In the genomic region with DNA sequence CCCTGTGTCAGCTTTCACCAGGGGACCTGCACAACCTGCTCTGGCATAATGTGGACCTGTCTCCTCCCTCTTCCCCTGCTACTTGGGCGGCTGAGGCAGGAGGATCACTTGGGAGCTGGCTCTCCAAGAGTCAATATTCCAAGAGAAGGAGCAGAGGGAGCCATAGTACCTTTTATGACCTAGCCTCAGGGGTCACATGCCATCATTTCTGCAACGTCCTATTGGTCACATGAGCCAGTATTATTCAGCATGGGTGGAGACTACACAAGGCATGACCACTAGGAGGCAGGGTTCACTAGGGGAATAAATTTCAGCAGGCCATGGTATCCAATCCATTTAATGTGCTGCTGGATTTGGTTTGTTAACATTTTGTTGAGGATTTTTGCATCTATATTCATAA, we compare ENCODE assay signal across 8 cellular contexts. TPM values are rescaled to one million over a fixed set of nuclear protein-coding genes. Genes with fewer than 3 reads are reported as not detected.
DNase-seq lines count a peak whose midpoint lies in the region; ATAC-seq, FAIRE-seq and TF ChIP-seq lines count a peak whose summit lies in the region.

No MANE protein-coding gene starts in this region.

- H3K36me3 Mint-ChIP-seq in activated CD8-positive, alpha-beta memory T cell treated with anti-CD3 and anti-CD28 coated beads, Interleukin-2, amount 10 ng/mL, durations not matched to agents 7 days and 5 days: no peaks in the 10 kb centered on the region
- H3K36me3 Mint-ChIP-seq in nephron progenitor cell (ENCODE audit: low read depth): no peaks in the 10 kb centered on the region

- no peak overlapping the region for H3K4me3 Mint-ChIP-seq in activated CD8-positive, alpha-beta memory T cell treated with anti-CD3 and anti-CD28 coated beads, Interleukin-2, amount 10 ng/mL, durations not matched to agents 7 days and 5 days
- no peak overlapping the region for H3K4me3 Mint-ChIP-seq in nephron progenitor cell

- H3K9ac ChIP-seq in K562 (ENCODE audit: insufficient read depth in 1 of 2, low read depth in 2 of 2, low read length in 2 of 2): no peak overlapping the region

- no peak for TF ChIP-seq EP300 in K562 (IDR thresholded peaks at IDR 0.05; ENCODE audit: low read length)

- peaks cover 8% of the 10 kb centered on the region for H3K27me3 Mint-ChIP-seq in activated CD8-positive, alpha-beta memory T cell treated with anti-CD3 and anti-CD28 coated beads, Interleukin-2, amount 10 ng/mL, durations not matched to agents 7 days and 5 days
- peaks cover 60% of the 10 kb centered on the region for H3K27me3 Mint-ChIP-seq in nephron progenitor cell (ENCODE audit: low read depth, poor library complexity)

- H3K27ac ChIP-seq in K562 (ENCODE audit: extremely low read depth, low read depth, low read length): no peak overlapping the region

- peak; percentile 30 to 81 for TF ChIP-seq RAD21 in K562 (CRISPR knock-in tag; conservative IDR thresholded peaks at IDR 0.05 in 1 of 2, IDR thresholded peaks at IDR 0.05 in 1 of 2)

- POLR2A ChIA-PET in K562 (lab: Yijun Ruan, JAX): interaction anchor here (1.2 kb wide), 1 partner anchor 42 kb away, joined by 5 read pairs; no protein-coding TSS in a partner anchor

- H3K4me1 Mint-ChIP-seq in activated CD8-positive, alpha-beta memory T cell treated with anti-CD3 and anti-CD28 coated beads, Interleukin-2, amount 10 ng/mL, durations not matched to agents 7 days and 5 days: no peaks in the 10 kb centered on the region
- no peaks in the 10 kb centered on the region for H3K4me1 Mint-ChIP-seq in nephron progenitor cell

- no TSS peak for BruUV-seq in K562 (replicated peaks; lab: Mats Ljungman, UMichigan)

- H3K9me1 ChIP-seq in K562 (ENCODE audit: control insufficient read depth, insufficient read depth, low read length): no peaks in the 10 kb centered on the region

- CTCF ChIA-PET in activated CD8-positive, alpha-beta memory T cell treated with anti-CD3 and anti-CD28 coated beads, Interleukin-2, amount 10 ng/mL, durations not matched to agents 7 days and 5 days (lab: Charles Lee): interaction anchor here (0.6 to 1.6 kb wide), 4 partner anchors 22 to 238 kb away, joined by 3 to 7 read pairs (median 3); no protein-coding TSS in a partner anchor
- CTCF ChIA-PET in K562 (lab: Yijun Ruan, JAX; ENCODE audit: low intra/inter-chr PET ratio): interaction anchor here (2.8 kb wide), 1 partner anchor 176 kb away, joined by 6 read pairs; no protein-coding TSS in a partner anchor

- no peak overlapping the region for H3K4me2 ChIP-seq in K562 (ENCODE audit: insufficient read depth, low read length)

- H3K4me1 ChIP-seq in K562 (replicated peaks in 1 of 2; ENCODE audit: control insufficient read depth in 2 of 2, insufficient read depth in 2 of 2, low read length in 2 of 2): peaks cover 0 to 9% of the 10 kb centered on the region in 2 experiments; a peak in 2 of 5 replicates

- no peak overlapping the region for H3K27ac Mint-ChIP-seq in activated CD8-positive, alpha-beta memory T cell treated with anti-CD3 and anti-CD28 coated beads, Interleukin-2, amount 10 ng/mL, durations not matched to agents 7 days and 5 days
- H3K27ac Mint-ChIP-seq in nephron progenitor cell: no peak overlapping the region

- peak; percentile 81 for ATAC-seq in activated CD8-positive, alpha-beta memory T cell treated with anti-CD3 and anti-CD28 coated beads, Interleukin-2, amount 10 ng/mL, durations not matched to agents 7 days and 5 days
- ATAC-seq in K562 (peak; percentile 95), HG03460 (IDR thresholded peaks at IDR 0.05; ENCODE audit: unreplicated experiment) (no peak), HG03442 (IDR thresholded peaks at IDR 0.05; ENCODE audit: unreplicated experiment) (no peak), GM18502 (IDR thresholded peaks at IDR 0.05; ENCODE audit: poor library complexity, unreplicated experiment) (no peak)

- TF ChIP-seq CTCF in K562 (IDR thresholded peaks at IDR 0.05 in 2 of 3, conservative IDR thresholded peaks at IDR 0.05 in 1 of 3; ENCODE audit: insufficient read depth in 2 of 3, low read depth in 1 of 3, low read length in 3 of 3) (peak; percentile 68 to 86 (median 79)), nephron progenitor cell (IDR thresholded peaks at IDR 0.05) (peak; percentile 33)

- FAIRE-seq in RCC 7860 (lab: Jason Lieb, UNC): no peak
- peak; percentile 96 for FAIRE-seq in K562 (lab: Jason Lieb, UNC)

- peaks cover 2% of the 10 kb centered on the region for H3K9me3 Mint-ChIP-seq in activated CD8-positive, alpha-beta memory T cell treated with anti-CD3 and anti-CD28 coated beads, Interleukin-2, amount 10 ng/mL, durations not matched to agents 7 days and 5 days (ENCODE audit: low read depth)
- peaks cover 17% of the 10 kb centered on the region for H3K9me3 Mint-ChIP-seq in nephron progenitor cell

- no peak overlapping the region for H2AFZ ChIP-seq in K562 (ENCODE audit: low read depth, low read length)

- H4K20me1 ChIP-seq in K562 (replicated peaks; ENCODE audit: control insufficient read depth, insufficient read depth, low read length): no peaks in the 10 kb centered on the region

- H3K4me3 ChIP-seq in K562: no peak overlapping the region

- H3K36me3 ChIP-seq in K562 (ENCODE audit: control insufficient read depth, insufficient read depth, low read length): no peaks in the 10 kb centered on the region

- H3K9me3 ChIP-seq in K562 (replicated peaks; ENCODE audit: control insufficient read depth, insufficient read depth, low read depth, low read length): peaks cover 3% of the 10 kb centered on the region; the same call in 1 of the 2 replicates

- WGBS in K562 (ENCODE audit: insufficient coverage, low coverage, missing lambda C conversion rate): 7% methylated on average over 2 of the region's 2 CpGs

- in situ Hi-C loops in K562 (cut with MboI): loop anchor here (5.0 kb wide), 1 partner anchor 168 kb away; no protein-coding TSS in a partner anchor

- H3K27me3 ChIP-seq in K562 (ENCODE audit: control insufficient read depth in 2 of 2, insufficient read depth in 2 of 2, low read length in 2 of 2): peaks cover 12 to 33% of the 10 kb centered on the region in 2 experiments

- peak; percentile 73 for DNase-seq in activated CD8-positive, alpha-beta memory T cell treated with anti-CD3 and anti-CD28 coated beads, Interleukin-2, amount 10 ng/mL, durations not matched to agents 7 days and 5 days
- DNase-seq in activated CD8-positive, alpha-beta memory T cell treated with anti-CD3 and anti-CD28 coated beads, Interleukin-2, amount 50 U/mL, for 48 hours: no peak
- peak; percentile 16 for DNase-seq in RCC 7860 (ENCODE audit: low spot score)
- DNase-seq in K562 (ENCODE audit: extremely low read depth in 1 of 4, low spot score in 3 of 4): peak; percentile 75 to 80 (median 79)
- DNase-seq in nephron progenitor cell: no peak

- H3K79me2 ChIP-seq in K562 (ENCODE audit: control insufficient read depth, insufficient read depth, low read length): no peaks in the 10 kb centered on the region

- TF ChIP-seq POLR2A in K562 (conservative IDR thresholded peaks at IDR 0.05): no peak

- intact Hi-C loops in K562 (cut with micrococcal nuclease): loop anchor here (1.0 kb wide), 2 partner anchors 39 to 176 kb away; no protein-coding TSS in a partner anchor

RNA-seq across cellular contexts. Expression of gene SHFL, which starts 12.0 kb away (rescaled TPM):
- 100 to 1,000 TPM in 1 of 2 experiments, 10 to 100 TPM in 1; 95.3 to 146 TPM for total RNA-seq in activated CD8-positive, alpha-beta memory T cell treated with anti-CD3 and anti-CD28 coated beads, Interleukin-2, amount 10 ng/mL, durations not matched to agents 7 days and 5 days
- 31.5 and 78.2 TPM in 2 replicates for total RNA-seq in K562 (2011; cell fraction: chromatin; rRNA removed; ENCODE audit: low replicate concordance)
- total RNA-seq in K562 (2011; cell fraction: nucleolus; rRNA removed): 47.9 and 51.2 TPM in 2 replicates
- total RNA-seq in K562 (2011; cell fraction: nucleoplasm; rRNA removed): 41.4 and 44.2 TPM in 2 replicates
- total RNA-seq in K562 (2014; rRNA removed): 13.0 and 16.6 TPM in 2 replicates
- total RNA-seq in K562 (2014; rRNA removed; fragmentation: Illumina TruSeq; extraction: Trizol): 5.8 and 6.4 TPM in 2 replicates
- total RNA-seq in K562 (2015; rRNA removed; fragmentation: Illumina TruSeq; extraction: Trizol): 6.8 and 7.5 TPM in 2 replicates
- 15.1 and 16.4 TPM in 2 replicates for total RNA-seq in K562 (2021)
- 10.5 and 13.7 TPM in 2 replicates for polyA plus RNA-seq in K562 (2011; rRNA removed)
- polyA plus RNA-seq in K562 (2011; cell fraction: cytosol; rRNA removed): 9.5 and 19.0 TPM in 2 replicates
- 60.4 and 126 TPM in 2 replicates for polyA plus RNA-seq in K562 (2011; cell fraction: nucleus; rRNA removed)
- polyA plus RNA-seq in K562 (2012): 13.8 and 24.0 TPM in 2 replicates
- 14.1 and 16.8 TPM in 2 replicates for polyA plus RNA-seq in K562 (2014; fragmentation: Illumina TruSeq; extraction: Trizol)
- 1 to 10 TPM; 1.5 to 2.6 TPM for polyA plus RNA-seq in K562 (2014; fragmentation: Nextera tagmentation; extraction: Ambion mirVana)
- polyA plus RNA-seq in K562 (2014; rRNA removed): 22.6 and 25.7 TPM in 2 replicates
- 3.4 and 7.6 TPM in 2 replicates for polyA minus RNA-seq in K562 (2011; rRNA and poly(A)+ RNA removed)
- polyA minus RNA-seq in K562 (2011; cell fraction: cytosol; rRNA and poly(A)+ RNA removed): 3.1 and 3.3 TPM in 2 replicates
- polyA minus RNA-seq in K562 (2011; cell fraction: nucleus; rRNA and poly(A)+ RNA removed): 10.0 and 21.1 TPM in 2 replicates

RNA-seq across cellular contexts. Expression of gene ANGPTL6, which starts 28.3 kb away (rescaled TPM):
- 1 to 10 TPM; 2.7 to 3.3 TPM for total RNA-seq in activated CD8-positive, alpha-beta memory T cell treated with anti-CD3 and anti-CD28 coated beads, Interleukin-2, amount 10 ng/mL, durations not matched to agents 7 days and 5 days
- total RNA-seq in K562 (2011; cell fraction: chromatin; rRNA removed; ENCODE audit: low replicate concordance): 0.81 and 2.5 TPM in 2 replicates
- total RNA-seq in K562 (2011; cell fraction: nucleolus; rRNA removed): 1.8 and 3.0 TPM in 2 replicates
- total RNA-seq in K562 (2011; cell fraction: nucleoplasm; rRNA removed): 1.6 and 2.9 TPM in 2 replicates
- 0.86 and 2.1 TPM in 2 replicates for total RNA-seq in K562 (2014; rRNA removed)
- total RNA-seq in K562 (2014; rRNA removed; fragmentation: Illumina TruSeq; extraction: Trizol): 0.38 and 0.58 TPM in 2 replicates
- total RNA-seq in K562 (2015; rRNA removed; fragmentation: Illumina TruSeq; extraction: Trizol): 0.23 and 0.36 TPM in 2 replicates
- total RNA-seq in K562 (2021): 0.42 and 0.58 TPM in 2 replicates
- polyA plus RNA-seq in K562 (2011; rRNA removed): 0.54 and 0.83 TPM in 2 replicates
- polyA plus RNA-seq in K562 (2011; cell fraction: cytosol; rRNA removed): 0.66 and 1.6 TPM in 2 replicates
- 1.4 and 4.2 TPM in 2 replicates for polyA plus RNA-seq in K562 (2011; cell fraction: nucleus; rRNA removed)
- polyA plus RNA-seq in K562 (2012): 0.51 and 0.70 TPM in 2 replicates
- polyA plus RNA-seq in K562 (2014; fragmentation: Illumina TruSeq; extraction: Trizol): 0.22 and 0.43 TPM in 2 replicates
- polyA plus RNA-seq in K562 (2014; fragmentation: Nextera tagmentation; extraction: Ambion mirVana): not detected
- 0.31 and 0.97 TPM in 2 replicates for polyA plus RNA-seq in K562 (2014; rRNA removed)
- polyA minus RNA-seq in K562 (2011; rRNA and poly(A)+ RNA removed): 0.09 and 0.21 TPM in 2 replicates
- polyA minus RNA-seq in K562 (2011; cell fraction: cytosol; rRNA and poly(A)+ RNA removed): 1.4 TPM in 1 of 2 replicates, not detected in the other
- polyA minus RNA-seq in K562 (2011; cell fraction: nucleus; rRNA and poly(A)+ RNA removed): 0.33 and 1.8 TPM in 2 replicates

RNA-seq across cellular contexts. Expression of gene PPAN, which starts 32.0 kb away (rescaled TPM):
- 100 to 1,000 TPM in 1 of 2 experiments, 10 to 100 TPM in 1; 98.5 to 115 TPM for total RNA-seq in activated CD8-positive, alpha-beta memory T cell treated with anti-CD3 and anti-CD28 coated beads, Interleukin-2, amount 10 ng/mL, durations not matched to agents 7 days and 5 days
- total RNA-seq in K562 (2011; cell fraction: chromatin; rRNA removed; ENCODE audit: low replicate concordance): 43.7 and 158 TPM in 2 replicates
- total RNA-seq in K562 (2011; cell fraction: nucleolus; rRNA removed): 136 and 158 TPM in 2 replicates
- total RNA-seq in K562 (2011; cell fraction: nucleoplasm; rRNA removed): 72.6 and 76.3 TPM in 2 replicates
- total RNA-seq in K562 (2014; rRNA removed) (111 and 141 TPM in 2 replicates), K562 (2014; rRNA removed; fragmentation: Illumina TruSeq; extraction: Trizol) (21.1 and 29.3 TPM in 2 replicates), K562 (2015; rRNA removed; fragmentation: Illumina TruSeq; extraction: Trizol) (76.2 and 78.6 TPM in 2 replicates), K562 (2021) (113 and 122 TPM in 2 replicates)
- polyA plus RNA-seq in K562 (2011; rRNA removed) (43.2 and 54.4 TPM in 2 replicates), K562 (2014; fragmentation: Illumina TruSeq; extraction: Trizol) (59.1 and 66.9 TPM in 2 replicates), K562 (2014; fragmentation: Nextera tagmentation; extraction: Ambion mirVana) (1 to 10 TPM; 2.2 to 4.9 TPM), K562 (2014; rRNA removed) (129 TPM in 2 replicates)
- 55.0 and 104 TPM in 2 replicates for polyA plus RNA-seq in K562 (2011; cell fraction: cytosol; rRNA removed)
- polyA plus RNA-seq in K562 (2011; cell fraction: nucleus; rRNA removed): 120 and 211 TPM in 2 replicates
- polyA plus RNA-seq in K562 (2012): 52.6 and 75.7 TPM in 2 replicates
- polyA minus RNA-seq in K562 (2011; rRNA and poly(A)+ RNA removed): 26.1 and 49.0 TPM in 2 replicates
- polyA minus RNA-seq in K562 (2011; cell fraction: cytosol; rRNA and poly(A)+ RNA removed): 66.1 and 69.2 TPM in 2 replicates
- 65.4 and 68.5 TPM in 2 replicates for polyA minus RNA-seq in K562 (2011; cell fraction: nucleus; rRNA and poly(A)+ RNA removed)

RNA-seq across cellular contexts. Expression of gene P2RY11, which starts 37.3 kb away (rescaled TPM):
- 10 to 100 TPM; 36.0 to 43.7 TPM for total RNA-seq in activated CD8-positive, alpha-beta memory T cell treated with anti-CD3 and anti-CD28 coated beads, Interleukin-2, amount 10 ng/mL, durations not matched to agents 7 days and 5 days
- 7.8 and 42.3 TPM in 2 replicates for total RNA-seq in K562 (2011; cell fraction: chromatin; rRNA removed; ENCODE audit: low replicate concordance)
- total RNA-seq in K562 (2011; cell fraction: nucleolus; rRNA removed): 18.0 and 23.8 TPM in 2 replicates
- 12.8 and 19.6 TPM in 2 replicates for total RNA-seq in K562 (2011; cell fraction: nucleoplasm; rRNA removed)
- total RNA-seq in K562 (2014; rRNA removed) (1.5 and 3.2 TPM in 2 replicates), K562 (2014; rRNA removed; fragmentation: Illumina TruSeq; extraction: Trizol) (1.4 and 1.5 TPM in 2 replicates), K562 (2015; rRNA removed; fragmentation: Illumina TruSeq; extraction: Trizol) (4.6 TPM in 2 replicates), K562 (2021) (10.1 and 10.2 TPM in 2 replicates)
- polyA plus RNA-seq in K562 (2011; rRNA removed) (2.4 and 6.5 TPM in 2 replicates), K562 (2014; fragmentation: Illumina TruSeq; extraction: Trizol) (1.5 and 2.1 TPM in 2 replicates), K562 (2014; fragmentation: Nextera tagmentation; extraction: Ambion mirVana) (under 1 TPM; 0.03 to 0.07 TPM), K562 (2014; rRNA removed) (4.5 and 5.9 TPM in 2 replicates)
- 5.8 and 7.6 TPM in 2 replicates for polyA plus RNA-seq in K562 (2011; cell fraction: cytosol; rRNA removed)
- polyA plus RNA-seq in K562 (2011; cell fraction: nucleus; rRNA removed): 9.8 and 12.6 TPM in 2 replicates
- polyA plus RNA-seq in K562 (2012): 6.2 and 11.6 TPM in 2 replicates
- 1.5 and 1.9 TPM in 2 replicates for polyA minus RNA-seq in K562 (2011; rRNA and poly(A)+ RNA removed)
- 2.6 and 7.6 TPM in 2 replicates for polyA minus RNA-seq in K562 (2011; cell fraction: cytosol; rRNA and poly(A)+ RNA removed)
- 3.8 and 4.9 TPM in 2 replicates for polyA minus RNA-seq in K562 (2011; cell fraction: nucleus; rRNA and poly(A)+ RNA removed)

RNA-seq across cellular contexts. Expression of gene EIF3G, which starts 45.5 kb away (rescaled TPM):
- total RNA-seq in activated CD8-positive, alpha-beta memory T cell treated with anti-CD3 and anti-CD28 coated beads, Interleukin-2, amount 10 ng/mL, durations not matched to agents 7 days and 5 days: 100 to 1,000 TPM; 216 to 256 TPM
- 149 and 492 TPM in 2 replicates for total RNA-seq in K562 (2011; cell fraction: chromatin; rRNA removed; ENCODE audit: low replicate concordance)
- 401 and 445 TPM in 2 replicates for total RNA-seq in K562 (2011; cell fraction: nucleolus; rRNA removed)
- total RNA-seq in K562 (2011; cell fraction: nucleoplasm; rRNA removed): 251 and 254 TPM in 2 replicates
- total RNA-seq in K562 (2014; rRNA removed) (496 and 567 TPM in 2 replicates), K562 (2014; rRNA removed; fragmentation: Illumina TruSeq; extraction: Trizol) (180 and 183 TPM in 2 replicates), K562 (2015; rRNA removed; fragmentation: Illumina TruSeq; extraction: Trizol) (303 and 312 TPM in 2 replicates), K562 (2021) (388 and 395 TPM in 2 replicates)
- polyA plus RNA-seq in K562 (2011; rRNA removed) (119 and 135 TPM in 2 replicates), K562 (2014; fragmentation: Illumina TruSeq; extraction: Trizol) (338 and 435 TPM in 2 replicates), K562 (2014; fragmentation: Nextera tagmentation; extraction: Ambion mirVana) (10 to 100 TPM; 35.3 to 53.8 TPM), K562 (2014; rRNA removed) (299 and 361 TPM in 2 replicates)
- 195 and 287 TPM in 2 replicates for polyA plus RNA-seq in K562 (2011; cell fraction: cytosol; rRNA removed)
- 588 and 868 TPM in 2 replicates for polyA plus RNA-seq in K562 (2011; cell fraction: nucleus; rRNA removed)
- polyA plus RNA-seq in K562 (2012): 313 and 327 TPM in 2 replicates
- 37.8 and 59.9 TPM in 2 replicates for polyA minus RNA-seq in K562 (2011; rRNA and poly(A)+ RNA removed)
- polyA minus RNA-seq in K562 (2011; cell fraction: cytosol; rRNA and poly(A)+ RNA removed): 98.8 and 105 TPM in 2 replicates
- polyA minus RNA-seq in K562 (2011; cell fraction: nucleus; rRNA and poly(A)+ RNA removed): 95.6 and 97.2 TPM in 2 replicates

Comparison
In these comparisons a context has a peak if more than half of its experiments do, and no peak if none do; other contexts are left out.
1. DNase-seq: peak in activated CD8-positive, alpha-beta memory T cell treated with anti-CD3 and anti-CD28 coated beads, Interleukin-2, amount 10 ng/mL, durations not matched to agents 7 days and 5 days (single experiment), RCC 7860 (single experiment) and K562 (4 of 4); none in activated CD8-positive, alpha-beta memory T cell treated with anti-CD3 and anti-CD28 coated beads, Interleukin-2, amount 50 U/mL, for 48 hours (single experiment) and nephron progenitor cell (single experiment).
2. ATAC-seq: peak in activated CD8-positive, alpha-beta memory T cell treated with anti-CD3 and anti-CD28 coated beads, Interleukin-2, amount 10 ng/mL, durations not matched to agents 7 days and 5 days (single experiment) and K562 (single experiment); none in HG03460 (single experiment), HG03442 (single experiment) and GM18502 (single experiment).